8 cellular contexts compared by ENCODE assay signal in genomic region chr1:35930593-35931423, GRCh38. TPM values are rescaled to one million over a fixed set of nuclear protein-coding genes. Genes with fewer than 3 reads are reported as not detected.
DNase-seq lines count a peak whose midpoint lies in the region; ATAC-seq and TF ChIP-seq lines count a peak whose summit lies in the region.

Gene AGO3 (plus strand): TSS chr1:35931105. CDS start chr1:35931427, 322 bp downstream.

- peak within 1 kb of the TSS; percentile 100 for H3K4me3 Mint-ChIP-seq in natural killer cell treated with Interleukin-12 subunit alpha and Interleukin-12 subunit beta and Interleukin-15 and Interleukin-18, amount 100 ng/mL, for 72 hours

- ATAC-seq in natural killer cell treated with Interleukin-12 subunit alpha and Interleukin-12 subunit beta and Interleukin-15 and Interleukin-18, amount 100 ng/mL, for 72 hours = peak; percentile 97 to 98

- H3K27me3 Mint-ChIP-seq in natural killer cell treated with Interleukin-12 subunit alpha and Interleukin-12 subunit beta and Interleukin-15 and Interleukin-18, amount 100 ng/mL, for 72 hours = no peaks in the 10 kb centered on the region

- H3K4me1 ChIP-seq in Loucy (ENCODE audit: insufficient read depth, low read length, poor library complexity, severe bottlenecking) = peaks cover 40% of the 10 kb centered on the region

- peak within 1 kb of the TSS; percentile 89 for H3K4me3 ChIP-seq in H7 (ENCODE audit: insufficient read depth, low read depth, low read length)
- H3K4me3 ChIP-seq in Loucy (ENCODE audit: low read length, poor library complexity, severe bottlenecking) = peak within 1 kb of the TSS; percentile 81
- peak within 1 kb of the TSS; percentile 89 for H3K4me3 ChIP-seq in fibroblast of the aortic adventitia (ENCODE audit: low read depth, low read length)

- no peaks in the 10 kb centered on the region for H3F3A ChIP-seq in Loucy (ENCODE audit: low read depth)

- H3K27me3 ChIP-seq in H7 (ENCODE audit: control insufficient read depth, insufficient read depth, low read length) (no peaks in the 10 kb centered on the region), Loucy (ENCODE audit: insufficient read depth, low read length, poor library complexity, severe bottlenecking) (no peaks in the 10 kb centered on the region)

- TF ChIP-seq CTCF in Loucy (conservative IDR thresholded peaks at IDR 0.05; ENCODE audit: low read length) (no peak), fibroblast of the aortic adventitia (IDR thresholded peaks at IDR 0.05; ENCODE audit: insufficient read depth, low read length) (no peak)

- no peaks in the 10 kb centered on the region for H3K9me2 ChIP-seq in Loucy (replicated peaks; ENCODE audit: low read depth, low read length)

- peak within 1 kb of the TSS; percentile 92 for H3K4me2 ChIP-seq in Loucy (ENCODE audit: low read depth, low read length, poor library complexity, severe bottlenecking)

- peak within 1 kb of the TSS; percentile 98 for H2AFZ ChIP-seq in Loucy (ENCODE audit: low read length)

- H3K9me3 Mint-ChIP-seq in natural killer cell treated with Interleukin-12 subunit alpha and Interleukin-12 subunit beta and Interleukin-15 and Interleukin-18, amount 100 ng/mL, for 72 hours = no peaks in the 10 kb centered on the region

- peak within 1 kb of the TSS; percentile 92 to 95 for H3K27ac Mint-ChIP-seq in natural killer cell treated with Interleukin-12 subunit alpha and Interleukin-12 subunit beta and Interleukin-15 and Interleukin-18, amount 100 ng/mL, for 72 hours

- DNase-seq in EH (ENCODE audit: low read depth) (peak; percentile 86), H7 (peak; percentile 92), SHP77 (lab: John Stamatoyannopoulos, UW) (peak; percentile 84 to 87), fibroblast of the aortic adventitia (ENCODE audit: low read depth) (peak; percentile 61)
- peak; percentile 85 for DNase-seq in activated T-helper 9 cell treated with anti-CD3 and anti-CD28 coated beads, Interleukin-2, amount 50 U/mL, for 16 hours (ENCODE audit: low read depth)
- peak; percentile 94 for DNase-seq in natural killer cell treated with Interleukin-12 subunit alpha and Interleukin-12 subunit beta and Interleukin-15 and Interleukin-18, amount 100 ng/mL, for 72 hours (ENCODE audit: low spot score)
- DNase-seq in stimulated activated naive CD4-positive, alpha-beta T cell treated with Interleukin-2 at 50 U/mL for 16 hours (lab: John Stamatoyannopoulos, UW) = peak; percentile 92

- no peaks in the 10 kb centered on the region for H3K9me3 ChIP-seq in Loucy (ENCODE audit: insufficient read depth, low read depth, low read length)

- peaks cover 17 to 35% of the 10 kb centered on the region in 2 donors for H3K4me1 Mint-ChIP-seq in natural killer cell treated with Interleukin-12 subunit alpha and Interleukin-12 subunit beta and Interleukin-15 and Interleukin-18, amount 100 ng/mL, for 72 hours (ENCODE audit: low read depth in 2 of 2)

- H3K79me2 ChIP-seq in Loucy (ENCODE audit: insufficient read depth, low read length) = peaks cover 54% of the 10 kb centered on the region

- no peaks in the 10 kb centered on the region for H3K36me3 Mint-ChIP-seq in natural killer cell treated with Interleukin-12 subunit alpha and Interleukin-12 subunit beta and Interleukin-15 and Interleukin-18, amount 100 ng/mL, for 72 hours

- H3K36me3 ChIP-seq in H7 (replicated peaks; ENCODE audit: control insufficient read depth, insufficient read depth, low read length) (no peaks in the 10 kb centered on the region), Loucy (ENCODE audit: insufficient read depth, low read length) (no peaks in the 10 kb centered on the region)

- H4K20me1 ChIP-seq in Loucy (ENCODE audit: insufficient read depth, low read length, poor library complexity, severe bottlenecking) = peaks cover 36% of the 10 kb centered on the region

- peak within 1 kb of the TSS; percentile 79 for H3K9ac ChIP-seq in Loucy (ENCODE audit: low read depth, low read length, poor library complexity, severe bottlenecking)

RNA-seq across cellular contexts. Expression of gene AGO3, which starts in this region (rescaled TPM):
- total RNA-seq in H7 (2014; rRNA removed; shearing (Covaris generic)) = 28.5 and 35.3 TPM in 2 replicates
- total RNA-seq in fibroblast of the aortic adventitia (ENCODE audit: low replicate concordance) = 8.3 and 17.5 TPM in 2 replicates
- total RNA-seq in natural killer cell treated with Interleukin-12 subunit alpha and Interleukin-12 subunit beta and Interleukin-15 and Interleukin-18, amount 100 ng/mL, for 72 hours = 10 to 100 TPM; 37.7 to 56.5 TPM

Comparison
In these comparisons a context has a peak if more than half of its experiments do, and no peak if none do; other contexts are left out.
1. Peak in every context shown above with its lines: DNase-seq, ATAC-seq and H3K4me3 ChIP-seq.